Comparison of ENCODE assay signal across 1 cellular context in the genomic region with DNA sequence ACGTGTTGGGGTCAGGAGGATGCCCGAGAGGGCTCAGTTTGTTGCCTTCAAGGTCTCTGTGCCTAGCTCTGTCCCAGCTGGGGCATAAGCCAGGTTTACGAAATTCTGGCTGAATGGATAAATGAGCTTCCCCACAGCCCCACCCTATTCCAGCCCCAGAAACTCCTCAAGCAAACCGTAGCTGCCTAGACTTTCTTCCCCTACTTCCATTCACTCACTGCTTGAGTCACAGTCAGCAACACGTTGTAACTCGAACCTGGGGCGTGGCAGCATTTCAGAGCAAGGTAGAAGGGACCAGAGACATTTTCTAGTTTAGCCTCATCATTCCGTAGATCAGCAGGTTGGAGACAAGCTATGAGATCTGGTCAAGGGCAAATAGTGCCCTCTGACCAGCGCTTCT.
TF ChIP-seq lines count a peak whose summit lies in the region.

No MANE protein-coding gene starts in this region.

TF ChIP-seq in HepG2, 621 proteins besides CTCF, POLR2A, EP300 and RAD21 (continued from another document):
- TF ChIP-seq, protein P1, sequence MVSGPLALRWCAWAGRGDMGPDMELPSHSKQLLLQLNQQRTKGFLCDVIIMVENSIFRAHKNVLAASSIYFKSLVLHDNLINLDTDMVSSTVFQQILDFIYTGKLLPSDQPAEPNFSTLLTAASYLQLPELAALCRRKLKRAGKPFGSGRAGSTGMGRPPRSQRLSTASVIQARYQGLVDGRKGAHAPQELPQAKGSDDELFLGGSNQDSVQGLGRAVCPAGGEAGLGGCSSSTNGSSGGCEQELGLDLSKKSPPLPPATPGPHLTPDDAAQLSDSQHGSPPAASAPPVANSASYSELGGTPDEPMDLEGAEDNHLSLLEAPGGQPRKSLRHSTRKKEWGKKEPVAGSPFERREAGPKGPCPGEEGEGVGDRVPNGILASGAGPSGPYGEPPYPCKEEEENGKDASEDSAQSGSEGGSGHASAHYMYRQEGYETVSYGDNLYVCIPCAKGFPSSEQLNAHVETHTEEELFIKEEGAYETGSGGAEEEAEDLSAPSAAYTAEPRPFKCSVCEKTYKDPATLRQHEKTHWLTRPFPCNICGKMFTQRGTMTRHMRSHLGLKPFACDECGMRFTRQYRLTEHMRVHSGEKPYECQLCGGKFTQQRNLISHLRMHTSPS (CRISPR knock-in tag; IDR thresholded peaks at IDR 0.05; ENCODE audit: low read depth) = no peak
- peak; percentile 42 for TF ChIP-seq HNF4A (CRISPR knock-in tag; IDR thresholded peaks at IDR 0.05)
- TF ChIP-seq, protein P2, sequence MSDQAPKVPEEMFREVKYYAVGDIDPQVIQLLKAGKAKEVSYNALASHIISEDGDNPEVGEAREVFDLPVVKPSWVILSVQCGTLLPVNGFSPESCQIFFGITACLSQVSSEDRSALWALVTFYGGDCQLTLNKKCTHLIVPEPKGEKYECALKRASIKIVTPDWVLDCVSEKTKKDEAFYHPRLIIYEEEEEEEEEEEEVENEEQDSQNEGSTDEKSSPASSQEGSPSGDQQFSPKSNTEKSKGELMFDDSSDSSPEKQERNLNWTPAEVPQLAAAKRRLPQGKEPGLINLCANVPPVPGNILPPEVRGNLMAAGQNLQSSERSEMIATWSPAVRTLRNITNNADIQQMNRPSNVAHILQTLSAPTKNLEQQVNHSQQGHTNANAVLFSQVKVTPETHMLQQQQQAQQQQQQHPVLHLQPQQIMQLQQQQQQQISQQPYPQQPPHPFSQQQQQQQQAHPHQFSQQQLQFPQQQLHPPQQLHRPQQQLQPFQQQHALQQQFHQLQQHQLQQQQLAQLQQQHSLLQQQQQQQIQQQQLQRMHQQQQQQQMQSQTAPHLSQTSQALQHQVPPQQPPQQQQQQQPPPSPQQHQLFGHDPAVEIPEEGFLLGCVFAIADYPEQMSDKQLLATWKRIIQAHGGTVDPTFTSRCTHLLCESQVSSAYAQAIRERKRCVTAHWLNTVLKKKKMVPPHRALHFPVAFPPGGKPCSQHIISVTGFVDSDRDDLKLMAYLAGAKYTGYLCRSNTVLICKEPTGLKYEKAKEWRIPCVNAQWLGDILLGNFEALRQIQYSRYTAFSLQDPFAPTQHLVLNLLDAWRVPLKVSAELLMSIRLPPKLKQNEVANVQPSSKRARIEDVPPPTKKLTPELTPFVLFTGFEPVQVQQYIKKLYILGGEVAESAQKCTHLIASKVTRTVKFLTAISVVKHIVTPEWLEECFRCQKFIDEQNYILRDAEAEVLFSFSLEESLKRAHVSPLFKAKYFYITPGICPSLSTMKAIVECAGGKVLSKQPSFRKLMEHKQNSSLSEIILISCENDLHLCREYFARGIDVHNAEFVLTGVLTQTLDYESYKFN (CRISPR knock-in tag; conservative IDR thresholded peaks at IDR 0.05) = no peak
- TF ChIP-seq NCOA2 (CRISPR knock-in tag; IDR thresholded peaks at IDR 0.05) = no peak
- TF ChIP-seq SALL1 (CRISPR knock-in tag; IDR thresholded peaks at IDR 0.05) = peak; percentile 17; the same call in 1 of the 2 replicates
- no peak for TF ChIP-seq TEAD2 (CRISPR knock-in tag; IDR thresholded peaks at IDR 0.05)
- no peak for TF ChIP-seq ELF3 (CRISPR knock-in tag; IDR thresholded peaks at IDR 0.05)
- TF ChIP-seq, protein P3, sequence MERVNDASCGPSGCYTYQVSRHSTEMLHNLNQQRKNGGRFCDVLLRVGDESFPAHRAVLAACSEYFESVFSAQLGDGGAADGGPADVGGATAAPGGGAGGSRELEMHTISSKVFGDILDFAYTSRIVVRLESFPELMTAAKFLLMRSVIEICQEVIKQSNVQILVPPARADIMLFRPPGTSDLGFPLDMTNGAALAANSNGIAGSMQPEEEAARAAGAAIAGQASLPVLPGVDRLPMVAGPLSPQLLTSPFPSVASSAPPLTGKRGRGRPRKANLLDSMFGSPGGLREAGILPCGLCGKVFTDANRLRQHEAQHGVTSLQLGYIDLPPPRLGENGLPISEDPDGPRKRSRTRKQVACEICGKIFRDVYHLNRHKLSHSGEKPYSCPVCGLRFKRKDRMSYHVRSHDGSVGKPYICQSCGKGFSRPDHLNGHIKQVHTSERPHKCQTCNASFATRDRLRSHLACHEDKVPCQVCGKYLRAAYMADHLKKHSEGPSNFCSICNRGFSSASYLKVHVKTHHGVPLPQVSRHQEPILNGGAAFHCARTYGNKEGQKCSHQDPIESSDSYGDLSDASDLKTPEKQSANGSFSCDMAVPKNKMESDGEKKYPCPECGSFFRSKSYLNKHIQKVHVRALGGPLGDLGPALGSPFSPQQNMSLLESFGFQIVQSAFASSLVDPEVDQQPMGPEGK (CRISPR knock-in tag; IDR thresholded peaks at IDR 0.05) = 0 out of 2 replicates have a peak, but pooled peaks have one; percentile 31
- TF ChIP-seq, protein P4, sequence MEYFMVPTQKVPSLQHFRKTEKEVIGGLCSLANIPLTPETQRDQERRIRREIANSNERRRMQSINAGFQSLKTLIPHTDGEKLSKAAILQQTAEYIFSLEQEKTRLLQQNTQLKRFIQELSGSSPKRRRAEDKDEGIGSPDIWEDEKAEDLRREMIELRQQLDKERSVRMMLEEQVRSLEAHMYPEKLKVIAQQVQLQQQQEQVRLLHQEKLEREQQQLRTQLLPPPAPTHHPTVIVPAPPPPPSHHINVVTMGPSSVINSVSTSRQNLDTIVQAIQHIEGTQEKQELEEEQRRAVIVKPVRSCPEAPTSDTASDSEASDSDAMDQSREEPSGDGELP (IDR thresholded peaks at IDR 0.05; ENCODE audit: borderline replicate concordance, low read depth) = no peak
- TF ChIP-seq, protein P5, sequence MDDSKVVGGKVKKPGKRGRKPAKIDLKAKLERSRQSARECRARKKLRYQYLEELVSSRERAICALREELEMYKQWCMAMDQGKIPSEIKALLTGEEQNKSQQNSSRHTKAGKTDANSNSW (CRISPR knock-in tag; IDR thresholded peaks at IDR 0.05; ENCODE audit: borderline replicate concordance) = no peak
- TF ChIP-seq TBX2 (CRISPR knock-in tag; IDR thresholded peaks at IDR 0.05; ENCODE audit: borderline replicate concordance) = no peak
- peak; percentile 85; the same call in 1 of the 2 replicates for TF ChIP-seq ZNF768 (CRISPR knock-in tag; IDR thresholded peaks at IDR 0.05)
